In the genomic region with DNA sequence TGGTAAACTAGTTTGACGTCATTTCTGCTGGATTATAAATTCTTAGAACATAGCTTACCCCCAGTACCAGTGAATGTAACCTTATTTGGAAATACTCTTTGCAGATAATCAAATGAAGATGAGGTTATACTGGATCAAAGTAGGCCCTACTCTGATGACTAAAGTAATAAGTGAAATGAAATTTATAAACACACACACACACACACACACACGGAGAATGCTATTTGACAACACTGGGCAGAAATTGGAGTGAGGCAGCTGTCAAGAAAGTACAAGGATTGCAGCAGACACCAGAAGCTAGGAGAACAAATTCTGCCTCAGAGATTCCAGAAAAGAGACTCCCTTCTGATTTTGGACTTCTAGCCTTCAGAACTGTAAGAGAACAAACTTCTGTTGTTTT, we compare ENCODE assay signal across 1 cellular context.
TF ChIP-seq lines count a peak whose summit lies in the region.

No MANE protein-coding gene starts in this region.

TF ChIP-seq in IMR-90, 13 proteins besides CTCF, POLR2A, EP300 and RAD21 (continued from another document):
- TF ChIP-seq CHD1 (IDR thresholded peaks at IDR 0.05; ENCODE audit: low read depth, low read length), result no peak
